ENCODE assay signal across 22 cellular contexts in genomic region chr15:75352186-75352585, GRCh38. TPM values are rescaled to one million over a fixed set of nuclear protein-coding genes. Genes with fewer than 3 reads are reported as not detected.
A peak's percentile ranks its signal among the peaks of the same experiment; 100 is the strongest.
DNase-seq lines count a peak whose midpoint lies in the region; ATAC-seq lines count a peak whose summit lies in the region.
"Had no signal": no experiment of that assay in that cellular context is flagged by ENCODE, and none has a peak within 500 bp of the region (broad histone marks: within the 10 kb centered on the region; RNA-seq: fewer than 3 reads in every experiment).

No MANE protein-coding gene starts in this region.

- POLR2A ChIA-PET in naive thymus-derived CD4-positive, alpha-beta T cell (lab: Charles Lee) = interaction anchor here (0.7 to 8.4 kb wide), 4 partner anchors 10 to 103 kb away, joined by 3 to 94 read pairs (median 19); partner anchors contain the start of gene MAN2C1

- no peak overlapping the region for H3K4me3 Mint-ChIP-seq in effector memory CD8-positive, alpha-beta T cell
- no peak overlapping the region for H3K4me3 Mint-ChIP-seq in naive thymus-derived CD4-positive, alpha-beta T cell
- H3K4me3 Mint-ChIP-seq: CD14-positive monocyte, GM23338 had no signal

- peaks cover 0 to 67% (median 22%) of the 10 kb centered on the region in 11 experiments; a peak in 15 of 22 replicates for H4K20me1 ChIP-seq in BLaER1 treated with 17β-estradiol and CSF1 and Interleukin-3, amounts not matched to agents 10 nM and 100 nM

- no peak overlapping the region for H3K9ac ChIP-seq in BLaER1 treated with 17β-estradiol and CSF1 and Interleukin-3, amounts not matched to agents 10 nM and 100 nM

- H3K36me3 ChIP-seq in BLaER1 treated with 17β-estradiol and CSF1 and Interleukin-3, amounts not matched to agents 10 nM and 100 nM = peaks cover 13 to 57% (median 36%) of the 10 kb centered on the region in 11 experiments
- peaks cover 0 to 21% (median 3%) of the 10 kb centered on the region in 3 experiments for H3K36me3 ChIP-seq in naive thymus-derived CD4-positive, alpha-beta T cell (ENCODE audit: control insufficient read depth in 2 of 3, insufficient read depth in 3 of 3, low read length in 3 of 3)

- no peak overlapping the region for H3K4me3 ChIP-seq in BLaER1 treated with 17β-estradiol and CSF1 and Interleukin-3, amounts not matched to agents 10 nM and 100 nM
- no peak overlapping the region for H3K4me3 ChIP-seq in naive thymus-derived CD4-positive, alpha-beta T cell (ENCODE audit: low read length)
- H3K4me3 ChIP-seq: GM23338 had no signal

- CTCF ChIA-PET in naive thymus-derived CD4-positive, alpha-beta T cell (lab: Charles Lee) = interaction anchor here (1.1 kb wide), 1 partner anchor 16 kb away, joined by 5 read pairs; no protein-coding TSS in a partner anchor

- peaks cover 12 to 22% (median 18%) of the 10 kb centered on the region in 11 experiments; a peak in 20 of 22 replicates for H3K9me3 ChIP-seq in BLaER1 treated with 17β-estradiol and CSF1 and Interleukin-3, amounts not matched to agents 10 nM and 100 nM (replicated peaks in 1 of 11)
- H3K9me3 ChIP-seq in naive thymus-derived CD4-positive, alpha-beta T cell (ENCODE audit: control insufficient read depth in 2 of 3, low read length in 3 of 3) = peaks cover 0 to 17% (median 0%) of the 10 kb centered on the region in 3 experiments
- H3K9me3 ChIP-seq: Caco-2 had no signal

- no peaks in the 10 kb centered on the region for H3K27me3 Mint-ChIP-seq in effector memory CD8-positive, alpha-beta T cell
- peaks cover 0 to 8% (median 0%) of the 10 kb centered on the region in 5 donors for H3K27me3 Mint-ChIP-seq in naive thymus-derived CD4-positive, alpha-beta T cell

- peaks cover 0 to 16% (median 0%) of the 10 kb centered on the region in 11 experiments; a peak in 6 of 22 replicates for H3K27me3 ChIP-seq in BLaER1 treated with 17β-estradiol and CSF1 and Interleukin-3, amounts not matched to agents 10 nM and 100 nM
- H3K27me3 ChIP-seq in naive thymus-derived CD4-positive, alpha-beta T cell (ENCODE audit: control insufficient read depth in 2 of 2, insufficient read depth in 2 of 2, low read length in 2 of 2) = no peaks in the 10 kb centered on the region

- ATAC-seq in effector memory CD8-positive, alpha-beta T cell (replicated peaks) = no peak
- no peak for ATAC-seq in naive thymus-derived CD4-positive, alpha-beta T cell
- ATAC-seq: GM23338, HCT116 had no signal

- DNase-seq in D341Med (ENCODE audit: low spot score) (peak; percentile 23), CD1c-positive myeloid dendritic cell (ENCODE audit: extremely low spot score) (no peak), activated gamma-delta T cell treated with Interleukin-2 at 50 U/mL for 16 hours (no peak), cerebellum (ENCODE audit: low spot score) (no peak)
- no peak for DNase-seq in effector memory CD8-positive, alpha-beta T cell
- no peak for DNase-seq in naive thymus-derived CD4-positive, alpha-beta T cell
- DNase-seq: ACHN, Caco-2, DMS153, GDM1, NCI-H1417, NCI-H187, NCI-H226, NCI-H524, NCI-H82, OCI-M1, SHP77 treated with DMSO at 0.1 percent for 48 hours had no signal

- peaks cover 29% of the 10 kb centered on the region for H3K36me3 Mint-ChIP-seq in effector memory CD8-positive, alpha-beta T cell (ENCODE audit: insufficient read depth)
- peaks cover 0 to 36% (median 0%) of the 10 kb centered on the region in 5 donors for H3K36me3 Mint-ChIP-seq in naive thymus-derived CD4-positive, alpha-beta T cell

- H3K27ac Mint-ChIP-seq in effector memory CD8-positive, alpha-beta T cell = peak overlapping the region; percentile 47 to 77
- peak overlapping the region in 6 of 9 donors; percentile 23 to 97 (median 59) for H3K27ac Mint-ChIP-seq in naive thymus-derived CD4-positive, alpha-beta T cell
- H3K27ac Mint-ChIP-seq: GM23338 had no signal

- peak overlapping the region in 6 of 11 experiments; percentile 5 to 99 (median 63); a peak in 3 of 22 replicates for H3K4me2 ChIP-seq in BLaER1 treated with 17β-estradiol and CSF1 and Interleukin-3, amounts not matched to agents 10 nM and 100 nM
- H3K4me2 ChIP-seq: GM23338 had no signal

- H3K4me1 Mint-ChIP-seq in effector memory CD8-positive, alpha-beta T cell (ENCODE audit: low read depth in 2 of 2) = peaks cover 22 to 28% of the 10 kb centered on the region in 2 donors
- H3K4me1 Mint-ChIP-seq in naive thymus-derived CD4-positive, alpha-beta T cell = peaks cover 10 to 33% (median 23%) of the 10 kb centered on the region in 7 donors

- intact Hi-C loops in naive thymus-derived CD4-positive, alpha-beta T cell (cut with micrococcal nuclease) = no loop called here

- peaks cover 3 to 12% of the 10 kb centered on the region in 2 donors for H3K9me3 Mint-ChIP-seq in effector memory CD8-positive, alpha-beta T cell
- peaks cover 0 to 19% (median 7%) of the 10 kb centered on the region in 11 donors for H3K9me3 Mint-ChIP-seq in naive thymus-derived CD4-positive, alpha-beta T cell
- H3K9me3 Mint-ChIP-seq: GM23338 had no signal

- H3K27ac ChIP-seq in BLaER1 treated with 17β-estradiol and CSF1 and Interleukin-3, amounts not matched to agents 10 nM and 100 nM = no peak overlapping the region
- no peak overlapping the region for H3K27ac ChIP-seq in naive thymus-derived CD4-positive, alpha-beta T cell (ENCODE audit: low read depth, low read length)

- peaks cover 25 to 65% (median 47%) of the 10 kb centered on the region in 10 experiments for H3K4me1 ChIP-seq in BLaER1 treated with 17β-estradiol and CSF1 and Interleukin-3, amounts not matched to agents 10 nM and 100 nM
- H3K4me1 ChIP-seq in naive thymus-derived CD4-positive, alpha-beta T cell (ENCODE audit: control insufficient read depth in 2 of 2, insufficient read depth in 2 of 2, low read length in 2 of 2) = peaks cover 24 to 30% of the 10 kb centered on the region in 2 donors

RNA-seq across cellular contexts. Expression of gene NEIL1, which starts 5.3 kb away (rescaled TPM):
- 10 to 100 TPM in 4 of 5 experiments, 1 to 10 TPM in 1; 8.9 to 49.9 (median 18.5) TPM for total RNA-seq in naive thymus-derived CD4-positive, alpha-beta T cell
- 1 to 10 TPM; 1.7 to 3.1 TPM for polyA plus RNA-seq in naive thymus-derived CD4-positive, alpha-beta T cell
- total RNA-seq in cerebellum = 14.2 TPM
- total RNA-seq: Daoy had no signal

RNA-seq across cellular contexts. Expression of gene MAN2C1, which starts 16.2 kb away (rescaled TPM):
- 100 to 1,000 TPM; 298 to 557 (median 451) TPM for total RNA-seq in naive thymus-derived CD4-positive, alpha-beta T cell
- 10 to 100 TPM; 26.7 to 44.9 TPM for polyA plus RNA-seq in naive thymus-derived CD4-positive, alpha-beta T cell
- 97.6 TPM for total RNA-seq in cerebellum

RNA-seq across cellular contexts. Expression of gene COMMD4, which starts 16.3 kb away (rescaled TPM):
- 10 to 100 TPM; 23.4 to 84.2 (median 26.3) TPM for total RNA-seq in naive thymus-derived CD4-positive, alpha-beta T cell
- 10 to 100 TPM; 30.2 to 37.5 TPM for polyA plus RNA-seq in naive thymus-derived CD4-positive, alpha-beta T cell
- total RNA-seq in cerebellum = 11.7 TPM
